ENCODE assay signal across 12 cellular contexts in genomic region chr7:128934361-128935352, GRCh38. TPM values are rescaled to one million over a fixed set of nuclear protein-coding genes. Genes with fewer than 3 reads are reported as not detected.
DNase-seq lines count a peak whose midpoint lies in the region; ATAC-seq, FAIRE-seq and TF ChIP-seq lines count a peak whose summit lies in the region.
"Had no signal": no experiment of that assay in that cellular context is flagged by ENCODE, and none has a peak within 500 bp of the region (broad histone marks: within the 10 kb centered on the region; RNA-seq: fewer than 3 reads in every experiment).

No MANE protein-coding gene starts in this region.

- whole genome bisulfite sequencing in HepG2 (ENCODE audit: low lambda C conversion rate), result 47% methylated on average over 13 of the region's 14 CpGs
- 82% methylated on average over 11 of the region's 14 CpGs for WGBS in smooth muscle cell (ENCODE audit: low lambda C conversion rate)

- no peak for TF ChIP-seq RAD21 in HepG2 (CRISPR knock-in tag; IDR thresholded peaks at IDR 0.05)

- no TSS peak for BruUV-seq in HepG2 (replicated peaks; lab: Mats Ljungman, UMichigan)

- TF ChIP-seq EP300 in HepG2 (IDR thresholded peaks at IDR 0.05; ENCODE audit: low read depth in 2 of 2, low read length in 2 of 2) (no peak), HepG2 (CRISPR knock-in tag; IDR thresholded peaks at IDR 0.05; ENCODE audit: borderline replicate concordance) (no peak)

- H3K9ac ChIP-seq in HepG2 (ENCODE audit: insufficient read depth, low read depth, low read length) (no peak overlapping the region), smooth muscle cell (ENCODE audit: low read depth) (no peak overlapping the region)

- FAIRE-seq in HepG2 (lab: Jason Lieb, UNC) (no peak), D721Med (lab: Jason Lieb, UNC) (no peak)

- peaks cover 9 to 51% of the 10 kb centered on the region in 2 experiments for H3K27me3 ChIP-seq in HepG2 (ENCODE audit: control insufficient read depth in 1 of 2, insufficient read depth in 2 of 2, low read length in 2 of 2)
- H3K27me3 ChIP-seq in smooth muscle cell (ENCODE audit: low read depth), result peaks cover 56% of the 10 kb centered on the region

- intact Hi-C loops in HepG2 (cut with micrococcal nuclease; ENCODE audit: unreplicated experiment), result no loop called here

- no peak overlapping the region for H2AFZ ChIP-seq in HepG2 (ENCODE audit: low read length)
- H2AFZ ChIP-seq in smooth muscle cell (ENCODE audit: low read depth), result no peak overlapping the region

- no peak for DNase-seq in HepG2 (ENCODE audit: low spot score)
- DNase-seq in KBM-7, result no peak
- DNase-seq in smooth muscle cell (lab: John Stamatoyannopoulos, UW; ENCODE audit: unreplicated experiment), result no peak
- DNase-seq in HT-29 (ENCODE audit: low spot score), result no peak
- no peak for DNase-seq in D721Med (ENCODE audit: insufficient read length, low spot score)
- DNase-seq: activated gamma-delta T cell, HFFc6, NCI-H187 treated with DMSO at 0.1 percent for 48 hours, retina had no signal

- H3K4me2 ChIP-seq in HepG2 (ENCODE audit: low read depth, low read length) (peak overlapping the region; percentile 18; the same call in 1 of the 2 replicates), smooth muscle cell (no peak overlapping the region)

- TF ChIP-seq CTCF in HepG2 (CRISPR knock-in tag; IDR thresholded peaks at IDR 0.05) (no peak), smooth muscle cell (IDR thresholded peaks at IDR 0.05; ENCODE audit: borderline replicate concordance, insufficient read depth, poor library complexity, severe bottlenecking) (no peak), D721Med (IDR thresholded peaks at IDR 0.05; ENCODE audit: insufficient read depth, missing control alignments) (no peak)

- POLR2A ChIA-PET in HepG2 (lab: Yijun Ruan, JAX), result no interaction called here

- no peaks in the 10 kb centered on the region for H3K9me3 ChIP-seq in HepG2 (ENCODE audit: low read length)
- no peaks in the 10 kb centered on the region for H3K9me3 ChIP-seq in smooth muscle cell (replicated peaks; ENCODE audit: low read depth)

- in situ Hi-C loops in HepG2 (cut with HindIII; ENCODE audit: extremely low pct_ligation_motif_present, low pct_unique_long_range_greater_than_20kb), result no loop called here
- in situ Hi-C loops in KBM-7 (cut with MboI; ENCODE audit: low pct_unique_long_range_greater_than_20kb, low sequenced_read_pairs), result no loop called here

- peaks cover 62% of the 10 kb centered on the region for H3K4me1 ChIP-seq in HepG2 (ENCODE audit: insufficient read depth, low read length)
- no peaks in the 10 kb centered on the region for H3K4me1 ChIP-seq in smooth muscle cell (ENCODE audit: low read depth)

- no peak for TF ChIP-seq POLR2A in HepG2 (IDR thresholded peaks at IDR 0.05; ENCODE audit: insufficient read depth in 1 of 2, low read depth in 2 of 2, low read length in 2 of 2)

- H3K79me2 ChIP-seq in HepG2 (ENCODE audit: insufficient read depth, low read length), result no peaks in the 10 kb centered on the region
- H3K79me2 ChIP-seq in smooth muscle cell (ENCODE audit: low read depth), result no peaks in the 10 kb centered on the region

- CTCF ChIA-PET in HepG2 (lab: Yijun Ruan, JAX; ENCODE audit: low intra/inter-chr PET ratio, low total read pairs), result no interaction called here

- H3K27ac ChIP-seq in HepG2 (ENCODE audit: extremely low read length, insufficient read depth, low read length) (no peak overlapping the region), smooth muscle cell (ENCODE audit: low read depth) (no peak overlapping the region)

- H3K4me3 ChIP-seq in HepG2 (replicated peaks in 1 of 3; ENCODE audit: insufficient read depth in 1 of 3, low read depth in 2 of 3, low read length in 3 of 3) (0 out of 6 replicates have a peak overlapping the region, but pooled peaks of 1 of the 3 experiments have one; percentile 17), smooth muscle cell (no peak overlapping the region)

- peak; percentile 40 for ATAC-seq in GM18498 (IDR thresholded peaks at IDR 0.05; ENCODE audit: unreplicated experiment)
- peak; percentile 38 for ATAC-seq in GM21515 (IDR thresholded peaks at IDR 0.05; ENCODE audit: unreplicated experiment)
- ATAC-seq in HG03432 (IDR thresholded peaks at IDR 0.05; ENCODE audit: unreplicated experiment), result peak; percentile 36
- no peak for ATAC-seq in HepG2

- no peaks in the 10 kb centered on the region for H3K36me3 ChIP-seq in HepG2 (replicated peaks in 1 of 2; ENCODE audit: control insufficient read depth in 1 of 2, insufficient read depth in 2 of 2, low read length in 2 of 2)
- H3K36me3 ChIP-seq in smooth muscle cell (ENCODE audit: low read depth), result no peaks in the 10 kb centered on the region

- H4K20me1 ChIP-seq in HepG2 (ENCODE audit: insufficient read depth, low read length) (no peaks in the 10 kb centered on the region), smooth muscle cell (ENCODE audit: low read depth) (no peaks in the 10 kb centered on the region)

- no peaks in the 10 kb centered on the region for H3F3A ChIP-seq in smooth muscle cell (ENCODE audit: low read depth)

TF ChIP-seq in HepG2, 621 proteins besides CTCF, POLR2A, EP300 and RAD21 (continues in another document):
- no peak for TF ChIP-seq ZBTB34 (CRISPR knock-in tag; IDR thresholded peaks at IDR 0.05)
- no peak for TF ChIP-seq ZSCAN29 (CRISPR knock-in tag; conservative IDR thresholded peaks at IDR 0.05)
- no peak for TF ChIP-seq RELA (CRISPR knock-in tag; IDR thresholded peaks at IDR 0.05)
- no peak for TF ChIP-seq ZNF235 (CRISPR knock-in tag; IDR thresholded peaks at IDR 0.05; ENCODE audit: borderline replicate concordance)

RNA-seq across cellular contexts. Expression of gene IRF5, which starts 3.1 kb away (rescaled TPM):
- 2.0 and 2.9 TPM in 2 replicates for total RNA-seq in HepG2 (2016; rRNA removed; fragmentation: Illumina TruSeq; extraction: Trizol)
- 1.1 and 1.9 TPM in 2 replicates for total RNA-seq in HepG2 (2016; cell fraction: cytosol; rRNA removed; fragmentation: Illumina TruSeq; extraction: Trizol; ENCODE audit: low read depth)
- 1.9 and 3.1 TPM in 2 replicates for total RNA-seq in HepG2 (2016; cell fraction: insoluble cytoplasmic fraction; rRNA removed; fragmentation: Illumina TruSeq; extraction: Trizol)
- total RNA-seq in HepG2 (2016; cell fraction: membrane; rRNA removed; fragmentation: Illumina TruSeq; extraction: Trizol), result 2.0 and 3.2 TPM in 2 replicates
- 2.9 and 3.4 TPM in 2 replicates for total RNA-seq in HepG2 (2016; cell fraction: nucleus; rRNA removed; fragmentation: Illumina TruSeq; extraction: Trizol)
- 2.0 and 2.4 TPM in 2 replicates for polyA plus RNA-seq in HepG2 (2011; rRNA removed)
- 1.2 and 1.5 TPM in 2 replicates for polyA plus RNA-seq in HepG2 (2011; cell fraction: cytosol; rRNA removed)
- 9.9 and 12.9 TPM in 2 replicates for polyA plus RNA-seq in HepG2 (2011; cell fraction: nucleus; rRNA removed)
- polyA plus RNA-seq in HepG2 (2012), result 0.66 and 0.88 TPM in 2 replicates
- polyA plus RNA-seq in HepG2 (2016; cell fraction: cytosol; fragmentation: Illumina TruSeq; extraction: Trizol; ENCODE audit: low read depth), result 1.1 TPM in 2 replicates
- 2.0 and 3.3 TPM in 2 replicates for polyA plus RNA-seq in HepG2 (2016; cell fraction: insoluble cytoplasmic fraction; fragmentation: Illumina TruSeq; extraction: Trizol; ENCODE audit: low read depth)
- 1.5 and 2.4 TPM in 2 replicates for polyA plus RNA-seq in HepG2 (2016; cell fraction: membrane; fragmentation: Illumina TruSeq; extraction: Trizol; ENCODE audit: low read depth)
- polyA plus RNA-seq in HepG2 (2016; cell fraction: nucleus; fragmentation: Illumina TruSeq; extraction: Trizol; ENCODE audit: insufficient read depth, low read depth), result 9.3 and 11.8 TPM in 2 replicates
- 0.61 and 1.8 TPM in 2 replicates for polyA minus RNA-seq in HepG2 (2011; rRNA and poly(A)+ RNA removed; ENCODE audit: low replicate concordance)
- polyA minus RNA-seq in HepG2 (2011; cell fraction: cytosol; rRNA and poly(A)+ RNA removed), result 0.79 and 1.8 TPM in 2 replicates
- 0.52 and 1.1 TPM in 2 replicates for polyA minus RNA-seq in HepG2 (2011; cell fraction: nucleus; rRNA and poly(A)+ RNA removed)
- total RNA-seq in smooth muscle cell, result 0.76 and 1.2 TPM in 2 replicates
- polyA plus RNA-seq in smooth muscle cell, result 0.35 TPM in 1 of 2 replicates, not detected in the other
- 17.9 and 19.1 TPM in 2 replicates for total RNA-seq in HT-29 (2014; rRNA removed; shearing (Covaris generic))

RNA-seq across cellular contexts. Expression of gene KCP, which starts 24.1 kb away (rescaled TPM):
- 0.22 and 1.0 TPM in 2 replicates for total RNA-seq in HepG2 (2016; rRNA removed; fragmentation: Illumina TruSeq; extraction: Trizol)
- 0.26 and 0.51 TPM in 2 replicates for total RNA-seq in HepG2 (2016; cell fraction: cytosol; rRNA removed; fragmentation: Illumina TruSeq; extraction: Trizol; ENCODE audit: low read depth)
- 0.37 and 1.2 TPM in 2 replicates for total RNA-seq in HepG2 (2016; cell fraction: insoluble cytoplasmic fraction; rRNA removed; fragmentation: Illumina TruSeq; extraction: Trizol)
- 0.28 and 0.48 TPM in 2 replicates for total RNA-seq in HepG2 (2016; cell fraction: membrane; rRNA removed; fragmentation: Illumina TruSeq; extraction: Trizol)
- 1.3 and 2.0 TPM in 2 replicates for total RNA-seq in HepG2 (2016; cell fraction: nucleus; rRNA removed; fragmentation: Illumina TruSeq; extraction: Trizol)
- polyA plus RNA-seq in HepG2 (2011; rRNA removed), result 0.37 and 0.46 TPM in 2 replicates
- polyA plus RNA-seq in HepG2 (2011; cell fraction: cytosol; rRNA removed), result 0.12 and 0.31 TPM in 2 replicates
- 6.6 and 8.0 TPM in 2 replicates for polyA plus RNA-seq in HepG2 (2011; cell fraction: nucleus; rRNA removed)
- 0.28 TPM in 2 replicates for polyA plus RNA-seq in HepG2 (2012)
- polyA plus RNA-seq in HepG2 (2016; cell fraction: cytosol; fragmentation: Illumina TruSeq; extraction: Trizol; ENCODE audit: low read depth), result 0.09 and 0.12 TPM in 2 replicates
- 0.17 and 0.24 TPM in 2 replicates for polyA plus RNA-seq in HepG2 (2016; cell fraction: insoluble cytoplasmic fraction; fragmentation: Illumina TruSeq; extraction: Trizol; ENCODE audit: low read depth)
- polyA plus RNA-seq in HepG2 (2016; cell fraction: membrane; fragmentation: Illumina TruSeq; extraction: Trizol; ENCODE audit: low read depth), result 0.20 and 0.23 TPM in 2 replicates
- polyA plus RNA-seq in HepG2 (2016; cell fraction: nucleus; fragmentation: Illumina TruSeq; extraction: Trizol; ENCODE audit: insufficient read depth, low read depth), result 2.1 and 3.1 TPM in 2 replicates
- 0.07 and 0.58 TPM in 2 replicates for polyA minus RNA-seq in HepG2 (2011; rRNA and poly(A)+ RNA removed; ENCODE audit: low replicate concordance)
- not detected in 2 replicates for polyA minus RNA-seq in HepG2 (2011; cell fraction: cytosol; rRNA and poly(A)+ RNA removed)
- polyA minus RNA-seq in HepG2 (2011; cell fraction: nucleus; rRNA and poly(A)+ RNA removed), result 1.1 and 1.4 TPM in 2 replicates
- total RNA-seq in smooth muscle cell, result 0.99 and 3.1 TPM in 2 replicates
- polyA plus RNA-seq in smooth muscle cell, result 4.5 and 6.2 TPM in 2 replicates
- 1.0 and 1.2 TPM in 2 replicates for total RNA-seq in HT-29 (2014; rRNA removed; shearing (Covaris generic))
